In the genomic region with DNA sequence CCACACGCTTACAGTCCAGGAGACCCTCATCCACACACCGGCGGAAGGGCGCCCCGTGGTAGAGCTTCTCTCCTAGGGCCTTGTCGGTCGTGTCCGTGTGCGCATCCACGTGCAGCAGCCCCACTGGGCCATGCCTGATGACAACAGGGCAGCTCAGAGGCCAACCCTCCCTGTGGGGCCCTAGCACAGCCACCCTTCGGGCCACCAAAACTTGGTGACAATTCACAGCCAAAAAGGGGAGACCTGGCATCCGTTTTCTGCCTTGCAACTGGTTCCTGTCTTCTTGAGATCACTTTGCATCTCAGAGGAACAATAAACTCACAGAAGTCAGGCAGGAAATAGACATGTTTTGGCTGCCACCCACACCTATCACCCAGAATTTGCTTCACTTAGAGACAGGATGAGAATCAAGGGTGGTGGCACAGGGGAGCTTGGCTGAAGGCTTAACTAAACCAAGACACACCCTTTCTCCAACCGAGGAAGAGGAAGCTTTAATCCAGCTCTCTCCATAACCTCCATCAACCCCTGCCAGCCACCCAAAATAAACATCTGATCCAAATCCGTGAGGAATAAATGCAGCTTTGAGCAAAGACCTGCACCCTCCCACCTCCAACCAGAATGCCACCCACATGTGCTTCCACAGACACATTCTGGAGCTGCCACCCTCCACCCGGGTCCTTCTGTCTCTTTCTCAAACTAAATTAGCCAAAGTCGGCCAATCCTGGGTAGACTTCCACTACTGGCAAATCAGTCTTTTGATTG, we compare ENCODE assay signal across 8 cellular contexts. TPM values are rescaled to one million over a fixed set of nuclear protein-coding genes. Genes with fewer than 3 reads are reported as not detected.
DNase-seq lines count a peak whose midpoint lies in the region; ATAC-seq and TF ChIP-seq lines count a peak whose summit lies in the region.

No MANE protein-coding gene starts in this region.

- H3K4me3 Mint-ChIP-seq in activated CD8-positive, alpha-beta T cell treated with anti-CD3 and anti-CD28 coated beads for 36 hours = peak overlapping the region; percentile 42

- TF ChIP-seq CTCF in activated CD8-positive, alpha-beta T cell treated with anti-CD3 and anti-CD28 coated beads for 36 hours (IDR thresholded peaks at IDR 0.05) = no peak

- peak; percentile 21 to 27 for DNase-seq in stimulated activated CD4-positive, alpha-beta T cell treated with anti-CD3 and anti-CD28 coated beads, Interleukin-2, amount 100 ng/mL, for 24 hours
- no peak for DNase-seq in stimulated activated CD4-positive, alpha-beta T cell treated with anti-CD3 and anti-CD28 coated beads, Interleukin-12 subunit alpha, Interleukin-12 subunit beta, amount 100 ng/mL, for 4 hours
- DNase-seq in activated CD8-positive, alpha-beta T cell treated with anti-CD3 and anti-CD28 coated beads for 36 hours = peak; percentile 67
- DNase-seq in NCI-H1694 (lab: John Stamatoyannopoulos, UW) (no peak), NCI-H1694 treated with DMSO at 0.1 percent for 48 hours (lab: John Stamatoyannopoulos, UW) (no peak), KBM-7 (no peak)
- no peak for DNase-seq in effector CD8-positive, alpha-beta T cell (lab: John Stamatoyannopoulos, UW)

- intact Hi-C loops in activated CD8-positive, alpha-beta T cell treated with anti-CD3 and anti-CD28 coated beads for 36 hours (cut with micrococcal nuclease) = no loop called here

- H3K36me3 Mint-ChIP-seq in activated CD8-positive, alpha-beta T cell treated with anti-CD3 and anti-CD28 coated beads for 36 hours (ENCODE audit: low read depth) = peaks cover 41% of the 10 kb centered on the region

- CTCF ChIA-PET in activated CD8-positive, alpha-beta T cell treated with anti-CD3 and anti-CD28 coated beads for 36 hours (lab: Charles Lee) = interaction anchor here (1.1 to 1.5 kb wide), 2 partner anchors 9 to 19 kb away, joined by 3 read pairs; no protein-coding TSS in a partner anchor

- peak; percentile 84 for ATAC-seq in activated CD8-positive, alpha-beta T cell treated with anti-CD3 and anti-CD28 coated beads for 36 hours

- peak overlapping the region; percentile 98 for H3K27ac Mint-ChIP-seq in activated CD8-positive, alpha-beta T cell treated with anti-CD3 and anti-CD28 coated beads for 36 hours

- no peaks in the 10 kb centered on the region for H3K27me3 Mint-ChIP-seq in activated CD8-positive, alpha-beta T cell treated with anti-CD3 and anti-CD28 coated beads for 36 hours

- in situ Hi-C loops in KBM-7 (cut with MboI; ENCODE audit: low pct_unique_long_range_greater_than_20kb, low sequenced_read_pairs) = no loop called here

- H3K4me1 Mint-ChIP-seq in activated CD8-positive, alpha-beta T cell treated with anti-CD3 and anti-CD28 coated beads for 36 hours (ENCODE audit: low read depth) = peaks cover 37% of the 10 kb centered on the region

- no peaks in the 10 kb centered on the region for H3K9me3 Mint-ChIP-seq in activated CD8-positive, alpha-beta T cell treated with anti-CD3 and anti-CD28 coated beads for 36 hours

- no peaks in the 10 kb centered on the region for H3K27me3 ChIP-seq in layer of hippocampus (ENCODE audit: control insufficient read depth, insufficient read depth, low read length)

- POLR2A ChIA-PET in activated CD8-positive, alpha-beta T cell treated with anti-CD3 and anti-CD28 coated beads for 36 hours (lab: Charles Lee) = interaction anchor here (0.6 to 2.7 kb wide), 8 partner anchors 9 to 130 kb away, joined by 3 to 14 read pairs (median 3); a partner anchor contains a TSS

- H3K27ac ChIP-seq in layer of hippocampus (ENCODE audit: low read depth, low read length) = peak overlapping the region; percentile 30

RNA-seq across cellular contexts. Expression of a gene that starts 5.7 kb away (rescaled TPM):
- 10 to 100 TPM; 21.6 to 21.9 TPM for total RNA-seq in activated CD8-positive, alpha-beta T cell treated with anti-CD3 and anti-CD28 coated beads for 36 hours

RNA-seq across cellular contexts. Expression of a gene that starts 38.2 kb away (rescaled TPM):
- 10 to 100 TPM; 33.7 to 34.9 TPM for total RNA-seq in activated CD8-positive, alpha-beta T cell treated with anti-CD3 and anti-CD28 coated beads for 36 hours

RNA-seq across cellular contexts. Expression of a gene that starts 52.5 kb away (rescaled TPM):
- 10 to 100 TPM in 1 of 2 experiments, 1 to 10 TPM in 1; 10.0 to 13.0 TPM for total RNA-seq in activated CD8-positive, alpha-beta T cell treated with anti-CD3 and anti-CD28 coated beads for 36 hours

RNA-seq across cellular contexts. Expression of a gene that starts 55.1 kb away (rescaled TPM):
- 10 to 100 TPM in 1 of 2 experiments, 1 to 10 TPM in 1; 9.7 to 11.5 TPM for total RNA-seq in activated CD8-positive, alpha-beta T cell treated with anti-CD3 and anti-CD28 coated beads for 36 hours

Comparison
In these comparisons a context has a peak if more than half of its experiments do, and no peak if none do; other contexts are left out.
1. DNase-seq: peak in stimulated activated CD4-positive, alpha-beta T cell treated with anti-CD3 and anti-CD28 coated beads, Interleukin-2, amount 100 ng/mL, for 24 hours (2 of 2) and activated CD8-positive, alpha-beta T cell treated with anti-CD3 and anti-CD28 coated beads for 36 hours (single experiment); none in stimulated activated CD4-positive, alpha-beta T cell treated with anti-CD3 and anti-CD28 coated beads, Interleukin-12 subunit alpha, Interleukin-12 subunit beta, amount 100 ng/mL, for 4 hours (single experiment), NCI-H1694 (single experiment), NCI-H1694 treated with DMSO at 0.1 percent for 48 hours (single experiment), effector CD8-positive, alpha-beta T cell (single experiment) and KBM-7 (single experiment).